Comparison of ENCODE assay signal across 10 cellular contexts in the genomic region with DNA sequence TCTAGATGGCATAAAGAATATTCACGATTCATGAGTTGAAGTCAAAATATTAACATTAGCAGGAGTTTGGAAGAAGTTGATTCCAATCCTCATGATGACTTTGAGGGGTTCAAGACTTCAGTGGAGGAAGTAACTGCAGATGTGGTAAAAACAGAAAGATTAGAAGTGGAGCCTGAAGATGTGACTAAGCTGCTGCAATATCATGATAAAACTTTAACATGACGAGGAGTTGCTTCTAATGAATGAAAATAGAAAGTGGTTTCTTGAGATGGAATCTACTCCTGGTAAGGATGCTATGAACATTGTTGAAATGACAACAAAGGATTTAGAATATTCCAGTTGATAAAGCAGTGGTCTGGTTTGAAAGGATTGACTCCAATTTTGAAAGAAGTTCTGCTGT.
"Had no signal": no experiment of that assay in that cellular context is flagged by ENCODE, and none has a peak within 500 bp of the region (broad histone marks: within the 10 kb centered on the region; RNA-seq: fewer than 3 reads in every experiment).

No MANE protein-coding gene starts in this region.

- H3K4me3 ChIP-seq: GM23248, HAP-1 had no signal

- H2AFZ ChIP-seq: GM23248 had no signal

- H3K9ac ChIP-seq: GM23248 had no signal

- H3K36me3 ChIP-seq: HAP-1 had no signal

- DNase-seq: GM23248, GOT3, H7, HFFc6, IMR-90, KBM-7 had no signal

- FAIRE-seq: HTR-8/SVneo had no signal

- H3K4me1 ChIP-seq: HAP-1 had no signal

- H3K27ac ChIP-seq: GM23248, HL-60 had no signal

- ATAC-seq: HCT116 had no signal

- H3K9me3 ChIP-seq: HAP-1 had no signal
